ENCODE assay signal across 1 cellular context in the genomic region with DNA sequence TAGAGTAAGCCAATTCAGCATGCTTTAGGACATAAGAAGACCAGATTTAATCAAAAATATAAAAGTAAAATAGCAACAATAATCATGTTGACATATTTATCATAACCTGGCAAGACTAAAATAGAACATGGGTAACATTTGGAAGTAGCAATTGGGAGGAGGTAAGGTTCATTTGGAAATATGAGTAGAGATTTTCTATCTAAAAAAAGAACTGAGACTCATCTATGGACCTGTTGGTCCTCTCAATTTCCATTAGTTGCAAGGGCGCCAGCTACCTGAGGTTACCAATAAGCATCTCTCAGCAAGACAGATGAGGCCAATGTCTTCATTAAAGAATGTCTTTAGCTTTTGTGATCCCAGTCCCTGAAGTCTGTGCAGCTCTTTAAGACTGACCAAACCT.
TF ChIP-seq lines count a peak whose summit lies in the region.

No MANE protein-coding gene starts in this region.

TF ChIP-seq in IMR-90, 13 proteins besides CTCF, POLR2A, EP300 and RAD21:
- no peak for TF ChIP-seq SMC3 (IDR thresholded peaks at IDR 0.05; ENCODE audit: low read depth, low read length)
- TF ChIP-seq, protein P1, sequence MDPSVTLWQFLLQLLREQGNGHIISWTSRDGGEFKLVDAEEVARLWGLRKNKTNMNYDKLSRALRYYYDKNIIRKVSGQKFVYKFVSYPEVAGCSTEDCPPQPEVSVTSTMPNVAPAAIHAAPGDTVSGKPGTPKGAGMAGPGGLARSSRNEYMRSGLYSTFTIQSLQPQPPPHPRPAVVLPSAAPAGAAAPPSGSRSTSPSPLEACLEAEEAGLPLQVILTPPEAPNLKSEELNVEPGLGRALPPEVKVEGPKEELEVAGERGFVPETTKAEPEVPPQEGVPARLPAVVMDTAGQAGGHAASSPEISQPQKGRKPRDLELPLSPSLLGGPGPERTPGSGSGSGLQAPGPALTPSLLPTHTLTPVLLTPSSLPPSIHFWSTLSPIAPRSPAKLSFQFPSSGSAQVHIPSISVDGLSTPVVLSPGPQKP (IDR thresholded peaks at IDR 0.05; ENCODE audit: borderline replicate concordance, low read depth, low read length), result no peak
- TF ChIP-seq NFE2L2 (IDR thresholded peaks at IDR 0.05; ENCODE audit: low read depth, low read length), result no peak
- TF ChIP-seq BHLHE40 (IDR thresholded peaks at IDR 0.05; ENCODE audit: low read depth, low read length), result no peak
- TF ChIP-seq, protein P2, sequence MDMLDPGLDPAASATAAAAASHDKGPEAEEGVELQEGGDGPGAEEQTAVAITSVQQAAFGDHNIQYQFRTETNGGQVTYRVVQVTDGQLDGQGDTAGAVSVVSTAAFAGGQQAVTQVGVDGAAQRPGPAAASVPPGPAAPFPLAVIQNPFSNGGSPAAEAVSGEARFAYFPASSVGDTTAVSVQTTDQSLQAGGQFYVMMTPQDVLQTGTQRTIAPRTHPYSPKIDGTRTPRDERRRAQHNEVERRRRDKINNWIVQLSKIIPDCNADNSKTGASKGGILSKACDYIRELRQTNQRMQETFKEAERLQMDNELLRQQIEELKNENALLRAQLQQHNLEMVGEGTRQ (IDR thresholded peaks at IDR 0.05; ENCODE audit: low read depth, low read length), result no peak
- TF ChIP-seq RFX5 (IDR thresholded peaks at IDR 0.05; ENCODE audit: low read depth, low read length), result no peak
- TF ChIP-seq CHD1 (IDR thresholded peaks at IDR 0.05; ENCODE audit: low read depth, low read length), result no peak
- no peak for TF ChIP-seq MXI1 (IDR thresholded peaks at IDR 0.05; ENCODE audit: borderline replicate concordance, low read depth, low read length)
- no peak for TF ChIP-seq FOS (IDR thresholded peaks at IDR 0.05; ENCODE audit: low read depth, low read length)
- TF ChIP-seq MAFK (IDR thresholded peaks at IDR 0.05; ENCODE audit: low read depth, low read length), result no peak
- no peak for TF ChIP-seq CEBPB (IDR thresholded peaks at IDR 0.05; ENCODE audit: low read depth, low read length)
- no peak for TF ChIP-seq MAZ (IDR thresholded peaks at IDR 0.05; ENCODE audit: borderline replicate concordance, low read depth, low read length)
- no peak for TF ChIP-seq RCOR1 (IDR thresholded peaks at IDR 0.05; ENCODE audit: insufficient replicate concordance, low read length)
